2 cellular contexts compared by ENCODE assay signal in genomic region chr13:110632255-110632654, GRCh38.
TF ChIP-seq lines count a peak whose summit lies in the region.

No MANE protein-coding gene starts in this region.

TF ChIP-seq in WTC11, 78 proteins besides CTCF, POLR2A, EP300 and RAD21:
- peak; percentile 50; the same call in 1 of the 2 replicates for TF ChIP-seq NFYB (CRISPR knock-in tag; conservative IDR thresholded peaks at IDR 0.05; ENCODE audit: low read depth)

TF ChIP-seq in HepG2, 621 proteins besides CTCF, POLR2A, EP300 and RAD21:
- TF ChIP-seq NFYC (CRISPR knock-in tag; IDR thresholded peaks at IDR 0.05) (peak; percentile 47; the same call in 1 of the 2 replicates), NFYB (CRISPR knock-in tag; IDR thresholded peaks at IDR 0.05) (peak; percentile 55)
